In the genomic region with DNA sequence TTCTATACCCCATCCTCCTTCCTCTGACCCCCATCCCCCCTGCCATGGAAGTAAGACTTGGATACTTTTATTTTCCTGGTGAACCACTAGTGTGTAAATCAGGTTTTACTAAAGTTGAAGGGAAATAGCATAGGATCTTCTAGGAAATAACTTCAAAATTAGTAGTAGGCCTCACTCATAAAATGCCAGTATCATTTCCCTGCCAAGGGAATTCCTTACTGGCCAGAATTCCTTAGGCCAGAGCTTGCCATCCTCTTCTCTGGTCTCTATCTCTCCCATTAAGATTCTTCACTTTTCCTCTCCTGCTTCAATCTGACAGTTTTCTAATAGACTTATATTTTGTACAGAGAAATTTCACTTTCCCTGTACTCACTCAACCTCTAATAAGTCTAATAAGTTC, we compare ENCODE assay signal across 2 cellular contexts.
TF ChIP-seq lines count a peak whose summit lies in the region.

No MANE protein-coding gene starts in this region.

TF ChIP-seq in SK-N-SH, 30 proteins besides CTCF, POLR2A, EP300 and RAD21 (continued from another document):
- TF ChIP-seq, protein P1, sequence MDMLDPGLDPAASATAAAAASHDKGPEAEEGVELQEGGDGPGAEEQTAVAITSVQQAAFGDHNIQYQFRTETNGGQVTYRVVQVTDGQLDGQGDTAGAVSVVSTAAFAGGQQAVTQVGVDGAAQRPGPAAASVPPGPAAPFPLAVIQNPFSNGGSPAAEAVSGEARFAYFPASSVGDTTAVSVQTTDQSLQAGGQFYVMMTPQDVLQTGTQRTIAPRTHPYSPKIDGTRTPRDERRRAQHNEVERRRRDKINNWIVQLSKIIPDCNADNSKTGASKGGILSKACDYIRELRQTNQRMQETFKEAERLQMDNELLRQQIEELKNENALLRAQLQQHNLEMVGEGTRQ (IDR thresholded peaks at IDR 0.05; ENCODE audit: borderline replicate concordance, low read depth, low read length): no peak
- TF ChIP-seq GABPA (IDR thresholded peaks at IDR 0.05; ENCODE audit: low read depth) (no peak), SIN3A (IDR thresholded peaks at IDR 0.05; ENCODE audit: borderline replicate concordance, low read depth, low read length) (no peak), FOXM1 (IDR thresholded peaks at IDR 0.05; ENCODE audit: low read depth) (no peak), GATA2 (CRISPR knock-in tag; IDR thresholded peaks at IDR 0.05) (no peak), NRF1 (IDR thresholded peaks at IDR 0.05; ENCODE audit: low read depth, low read length) (no peak), RXRA (IDR thresholded peaks at IDR 0.05; ENCODE audit: borderline replicate concordance, low read depth) (no peak), MEF2A (IDR thresholded peaks at IDR 0.05; ENCODE audit: borderline replicate concordance, low read depth) (no peak), TAF1 (IDR thresholded peaks at IDR 0.05; ENCODE audit: borderline replicate concordance, low read depth, low read length) (no peak), YY1 (IDR thresholded peaks at IDR 0.05; ENCODE audit: low read depth) (no peak), NFIC (IDR thresholded peaks at IDR 0.05; ENCODE audit: borderline replicate concordance) (no peak)
- TF ChIP-seq, protein P2, sequence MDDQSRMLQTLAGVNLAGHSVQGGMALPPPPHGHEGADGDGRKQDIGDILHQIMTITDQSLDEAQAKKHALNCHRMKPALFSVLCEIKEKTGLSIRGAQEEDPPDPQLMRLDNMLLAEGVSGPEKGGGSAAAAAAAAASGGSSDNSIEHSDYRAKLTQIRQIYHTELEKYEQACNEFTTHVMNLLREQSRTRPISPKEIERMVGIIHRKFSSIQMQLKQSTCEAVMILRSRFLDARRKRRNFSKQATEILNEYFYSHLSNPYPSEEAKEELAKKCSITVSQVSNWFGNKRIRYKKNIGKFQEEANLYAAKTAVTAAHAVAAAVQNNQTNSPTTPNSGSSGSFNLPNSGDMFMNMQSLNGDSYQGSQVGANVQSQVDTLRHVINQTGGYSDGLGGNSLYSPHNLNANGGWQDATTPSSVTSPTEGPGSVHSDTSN (IDR thresholded peaks at IDR 0.05): no peak
- TF ChIP-seq, protein P3, sequence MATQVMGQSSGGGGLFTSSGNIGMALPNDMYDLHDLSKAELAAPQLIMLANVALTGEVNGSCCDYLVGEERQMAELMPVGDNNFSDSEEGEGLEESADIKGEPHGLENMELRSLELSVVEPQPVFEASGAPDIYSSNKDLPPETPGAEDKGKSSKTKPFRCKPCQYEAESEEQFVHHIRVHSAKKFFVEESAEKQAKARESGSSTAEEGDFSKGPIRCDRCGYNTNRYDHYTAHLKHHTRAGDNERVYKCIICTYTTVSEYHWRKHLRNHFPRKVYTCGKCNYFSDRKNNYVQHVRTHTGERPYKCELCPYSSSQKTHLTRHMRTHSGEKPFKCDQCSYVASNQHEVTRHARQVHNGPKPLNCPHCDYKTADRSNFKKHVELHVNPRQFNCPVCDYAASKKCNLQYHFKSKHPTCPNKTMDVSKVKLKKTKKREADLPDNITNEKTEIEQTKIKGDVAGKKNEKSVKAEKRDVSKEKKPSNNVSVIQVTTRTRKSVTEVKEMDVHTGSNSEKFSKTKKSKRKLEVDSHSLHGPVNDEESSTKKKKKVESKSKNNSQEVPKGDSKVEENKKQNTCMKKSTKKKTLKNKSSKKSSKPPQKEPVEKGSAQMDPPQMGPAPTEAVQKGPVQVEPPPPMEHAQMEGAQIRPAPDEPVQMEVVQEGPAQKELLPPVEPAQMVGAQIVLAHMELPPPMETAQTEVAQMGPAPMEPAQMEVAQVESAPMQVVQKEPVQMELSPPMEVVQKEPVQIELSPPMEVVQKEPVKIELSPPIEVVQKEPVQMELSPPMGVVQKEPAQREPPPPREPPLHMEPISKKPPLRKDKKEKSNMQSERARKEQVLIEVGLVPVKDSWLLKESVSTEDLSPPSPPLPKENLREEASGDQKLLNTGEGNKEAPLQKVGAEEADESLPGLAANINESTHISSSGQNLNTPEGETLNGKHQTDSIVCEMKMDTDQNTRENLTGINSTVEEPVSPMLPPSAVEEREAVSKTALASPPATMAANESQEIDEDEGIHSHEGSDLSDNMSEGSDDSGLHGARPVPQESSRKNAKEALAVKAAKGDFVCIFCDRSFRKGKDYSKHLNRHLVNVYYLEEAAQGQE (IDR thresholded peaks at IDR 0.05; ENCODE audit: low read depth, low read length): no peak

TF ChIP-seq in GM23338, 12 proteins besides CTCF, POLR2A, EP300 and RAD21 (continued from another document):
- TF ChIP-seq, protein P4, sequence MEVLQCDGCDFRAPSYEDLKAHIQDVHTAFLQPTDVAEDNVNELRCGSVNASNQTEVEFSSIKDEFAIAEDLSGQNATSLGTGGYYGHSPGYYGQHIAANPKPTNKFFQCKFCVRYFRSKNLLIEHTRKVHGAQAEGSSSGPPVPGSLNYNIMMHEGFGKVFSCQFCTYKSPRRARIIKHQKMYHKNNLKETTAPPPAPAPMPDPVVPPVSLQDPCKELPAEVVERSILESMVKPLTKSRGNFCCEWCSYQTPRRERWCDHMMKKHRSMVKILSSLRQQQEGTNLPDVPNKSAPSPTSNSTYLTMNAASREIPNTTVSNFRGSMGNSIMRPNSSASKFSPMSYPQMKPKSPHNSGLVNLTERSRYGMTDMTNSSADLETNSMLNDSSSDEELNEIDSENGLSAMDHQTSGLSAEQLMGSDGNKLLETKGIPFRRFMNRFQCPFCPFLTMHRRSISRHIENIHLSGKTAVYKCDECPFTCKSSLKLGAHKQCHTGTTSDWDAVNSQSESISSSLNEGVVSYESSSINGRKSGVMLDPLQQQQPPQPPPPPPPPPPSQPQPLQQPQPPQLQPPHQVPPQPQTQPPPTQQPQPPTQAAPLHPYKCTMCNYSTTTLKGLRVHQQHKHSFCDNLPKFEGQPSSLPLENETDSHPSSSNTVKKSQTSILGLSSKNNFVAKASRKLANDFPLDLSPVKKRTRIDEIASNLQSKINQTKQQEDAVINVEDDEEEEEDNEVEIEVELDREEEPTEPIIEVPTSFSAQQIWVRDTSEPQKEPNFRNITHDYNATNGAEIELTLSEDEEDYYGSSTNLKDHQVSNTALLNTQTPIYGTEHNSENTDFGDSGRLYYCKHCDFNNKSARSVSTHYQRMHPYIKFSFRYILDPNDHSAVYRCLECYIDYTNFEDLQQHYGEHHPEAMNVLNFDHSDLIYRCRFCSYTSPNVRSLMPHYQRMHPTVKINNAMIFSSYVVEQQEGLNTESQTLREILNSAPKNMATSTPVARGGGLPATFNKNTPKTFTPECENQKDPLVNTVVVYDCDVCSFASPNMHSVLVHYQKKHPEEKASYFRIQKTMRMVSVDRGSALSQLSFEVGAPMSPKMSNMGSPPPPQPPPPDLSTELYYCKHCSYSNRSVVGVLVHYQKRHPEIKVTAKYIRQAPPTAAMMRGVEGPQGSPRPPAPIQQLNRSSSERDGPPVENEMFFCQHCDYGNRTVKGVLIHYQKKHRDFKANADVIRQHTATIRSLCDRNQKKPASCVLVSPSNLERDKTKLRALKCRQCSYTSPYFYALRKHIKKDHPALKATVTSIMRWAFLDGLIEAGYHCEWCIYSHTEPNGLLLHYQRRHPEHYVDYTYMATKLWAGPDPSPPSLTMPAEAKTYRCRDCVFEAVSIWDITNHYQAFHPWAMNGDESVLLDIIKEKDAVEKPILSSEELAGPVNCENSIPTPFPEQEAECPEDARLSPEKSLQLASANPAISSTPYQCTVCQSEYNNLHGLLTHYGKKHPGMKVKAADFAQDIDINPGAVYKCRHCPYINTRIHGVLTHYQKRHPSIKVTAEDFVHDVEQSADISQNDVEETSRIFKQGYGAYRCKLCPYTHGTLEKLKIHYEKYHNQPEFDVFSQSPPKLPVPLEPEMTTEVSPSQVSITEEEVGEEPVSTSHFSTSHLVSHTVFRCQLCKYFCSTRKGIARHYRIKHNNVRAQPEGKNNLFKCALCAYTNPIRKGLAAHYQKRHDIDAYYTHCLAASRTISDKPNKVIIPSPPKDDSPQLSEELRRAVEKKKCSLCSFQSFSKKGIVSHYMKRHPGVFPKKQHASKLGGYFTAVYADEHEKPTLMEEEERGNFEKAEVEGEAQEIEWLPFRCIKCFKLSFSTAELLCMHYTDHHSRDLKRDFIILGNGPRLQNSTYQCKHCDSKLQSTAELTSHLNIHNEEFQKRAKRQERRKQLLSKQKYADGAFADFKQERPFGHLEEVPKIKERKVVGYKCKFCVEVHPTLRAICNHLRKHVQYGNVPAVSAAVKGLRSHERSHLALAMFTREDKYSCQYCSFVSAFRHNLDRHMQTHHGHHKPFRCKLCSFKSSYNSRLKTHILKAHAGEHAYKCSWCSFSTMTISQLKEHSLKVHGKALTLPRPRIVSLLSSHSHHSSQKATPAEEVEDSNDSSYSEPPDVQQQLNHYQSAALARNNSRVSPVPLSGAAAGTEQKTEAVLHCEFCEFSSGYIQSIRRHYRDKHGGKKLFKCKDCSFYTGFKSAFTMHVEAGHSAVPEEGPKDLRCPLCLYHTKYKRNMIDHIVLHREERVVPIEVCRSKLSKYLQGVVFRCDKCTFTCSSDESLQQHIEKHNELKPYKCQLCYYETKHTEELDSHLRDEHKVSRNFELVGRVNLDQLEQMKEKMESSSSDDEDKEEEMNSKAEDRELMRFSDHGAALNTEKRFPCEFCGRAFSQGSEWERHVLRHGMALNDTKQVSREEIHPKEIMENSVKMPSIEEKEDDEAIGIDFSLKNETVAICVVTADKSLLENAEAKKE (CRISPR knock-in tag; IDR thresholded peaks at IDR 0.05): no peak
- TF ChIP-seq, protein P5, sequence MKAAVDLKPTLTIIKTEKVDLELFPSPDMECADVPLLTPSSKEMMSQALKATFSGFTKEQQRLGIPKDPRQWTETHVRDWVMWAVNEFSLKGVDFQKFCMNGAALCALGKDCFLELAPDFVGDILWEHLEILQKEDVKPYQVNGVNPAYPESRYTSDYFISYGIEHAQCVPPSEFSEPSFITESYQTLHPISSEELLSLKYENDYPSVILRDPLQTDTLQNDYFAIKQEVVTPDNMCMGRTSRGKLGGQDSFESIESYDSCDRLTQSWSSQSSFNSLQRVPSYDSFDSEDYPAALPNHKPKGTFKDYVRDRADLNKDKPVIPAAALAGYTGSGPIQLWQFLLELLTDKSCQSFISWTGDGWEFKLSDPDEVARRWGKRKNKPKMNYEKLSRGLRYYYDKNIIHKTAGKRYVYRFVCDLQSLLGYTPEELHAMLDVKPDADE (IDR thresholded peaks at IDR 0.05): no peak
- TF ChIP-seq STAT1 (IDR thresholded peaks at IDR 0.05; ENCODE audit: unreplicated experiment): no peak
